In genomic region chr3:178060406-178060805, GRCh38 we compare ENCODE assay signal across 16 cellular contexts.
DNase-seq lines count a peak whose midpoint lies in the region; ATAC-seq, FAIRE-seq and TF ChIP-seq lines count a peak whose summit lies in the region.
"Had no signal": no experiment of that assay in that cellular context is flagged by ENCODE, and none has a peak within 500 bp of the region (broad histone marks: within the 10 kb centered on the region; RNA-seq: fewer than 3 reads in every experiment).

No MANE protein-coding gene starts in this region.

- no peak overlapping the region for H3K27ac Mint-ChIP-seq in stimulated activated memory B cell treated with anti-CD40 and anti-IgM and Interleukin-4, amounts not matched to agents 10 μg/mL and 1 μg/mL and 100 μg/mL, for 72 hours
- H3K27ac Mint-ChIP-seq: CD14-positive monocyte had no signal

- no peaks in the 10 kb centered on the region for H3K9me3 ChIP-seq in hepatocyte (ENCODE audit: low read depth)

- H3K4me1 Mint-ChIP-seq in stimulated activated memory B cell treated with anti-CD40 and anti-IgM and Interleukin-4, amounts not matched to agents 10 μg/mL and 1 μg/mL and 100 μg/mL, for 72 hours: no peaks in the 10 kb centered on the region

- H3K36me3 ChIP-seq in hepatocyte (replicated peaks; ENCODE audit: insufficient read depth, low read depth): no peaks in the 10 kb centered on the region
- H3K36me3 ChIP-seq: brain microvascular endothelial cell had no signal

- ATAC-seq in stimulated activated memory B cell treated with anti-CD40 and anti-IgM and Interleukin-4, amounts not matched to agents 10 μg/mL and 1 μg/mL and 100 μg/mL, for 72 hours: no peak

- no peak for TF ChIP-seq CTCF in hepatocyte (IDR thresholded peaks at IDR 0.05; ENCODE audit: poor library complexity)

- no peak overlapping the region for H3K4me3 Mint-ChIP-seq in stimulated activated memory B cell treated with anti-CD40 and anti-IgM and Interleukin-4, amounts not matched to agents 10 μg/mL and 1 μg/mL and 100 μg/mL, for 72 hours
- H3K4me3 Mint-ChIP-seq: CD14-positive monocyte had no signal

- no peaks in the 10 kb centered on the region for H3K27me3 ChIP-seq in hepatocyte
- H3K27me3 ChIP-seq: brain microvascular endothelial cell had no signal

- peak; percentile 20 for DNase-seq in EL
- peak; percentile 45 for DNase-seq in dedifferentiated amniotic fluid mesenchymal stem cell (ENCODE audit: extremely low spot score)
- peak; percentile 12 for DNase-seq in hepatocyte (ENCODE audit: low spot score)
- peak; percentile 71 for DNase-seq in stromal cell of bone marrow (ENCODE audit: low read depth)
- DNase-seq in GM19239 (ENCODE audit: insufficient read length, low spot score): no peak
- no peak for DNase-seq in urothelium cell line (ENCODE audit: low spot score)
- DNase-seq in GDM1 (lab: John Stamatoyannopoulos, UW): no peak
- DNase-seq: activated gamma-delta T cell, brain microvascular endothelial cell, Karpas-422, midbrain, NCI-H187, NCI-H748 treated with DMSO at 0.1 percent for 48 hours had no signal

- no peak overlapping the region for H3K4me3 ChIP-seq in hepatocyte

- no peaks in the 10 kb centered on the region for H3K79me2 ChIP-seq in hepatocyte

- no peak for FAIRE-seq in GM19239 (lab: Jason Lieb, UNC)
- FAIRE-seq in urothelium cell line (lab: Jason Lieb, UNC): no peak

- 66% methylated on average over 2 of the region's 2 CpGs for WGBS in hepatocyte (ENCODE audit: low lambda C conversion rate, missing lambda C conversion rate)

- H3K9me2 ChIP-seq in hepatocyte (replicated peaks; ENCODE audit: insufficient read depth): no peaks in the 10 kb centered on the region

- no peaks in the 10 kb centered on the region for H4K20me1 ChIP-seq in hepatocyte (ENCODE audit: insufficient read depth, poor library complexity, severe bottlenecking)

- H3K4me2 ChIP-seq in hepatocyte: no peak overlapping the region

- peak overlapping the region; percentile 63 for H3K27ac ChIP-seq in hepatocyte
- H3K27ac ChIP-seq: brain microvascular endothelial cell, HL-60 had no signal

- H3K27me3 Mint-ChIP-seq in stimulated activated memory B cell treated with anti-CD40 and anti-IgM and Interleukin-4, amounts not matched to agents 10 μg/mL and 1 μg/mL and 100 μg/mL, for 72 hours: peaks cover 4% of the 10 kb centered on the region

- H3K4me1 ChIP-seq in hepatocyte (ENCODE audit: insufficient read depth): peaks cover 27% of the 10 kb centered on the region

- peaks cover 2% of the 10 kb centered on the region for H3K9me3 Mint-ChIP-seq in stimulated activated memory B cell treated with anti-CD40 and anti-IgM and Interleukin-4, amounts not matched to agents 10 μg/mL and 1 μg/mL and 100 μg/mL, for 72 hours

- H3K36me3 Mint-ChIP-seq in stimulated activated memory B cell treated with anti-CD40 and anti-IgM and Interleukin-4, amounts not matched to agents 10 μg/mL and 1 μg/mL and 100 μg/mL, for 72 hours: no peaks in the 10 kb centered on the region
- H3K36me3 Mint-ChIP-seq: CD14-positive monocyte had no signal

- no peak overlapping the region for H2AFZ ChIP-seq in hepatocyte

Comparison
In these comparisons a context has a peak if more than half of its experiments do, and no peak if none do; other contexts are left out.
1. DNase-seq: peak in EL (single experiment), dedifferentiated amniotic fluid mesenchymal stem cell (single experiment), hepatocyte (single experiment) and stromal cell of bone marrow (single experiment); none in GM19239 (single experiment), urothelium cell line (single experiment) and GDM1 (single experiment).